2 cellular contexts compared by ENCODE assay signal in genomic region chr19:28544451-28545261, GRCh38.
TF ChIP-seq lines count a peak whose summit lies in the region.

No MANE protein-coding gene starts in this region.

TF ChIP-seq in HEK293, 187 proteins besides CTCF, POLR2A, EP300 and RAD21 (continued from another document):
- no peak for TF ChIP-seq ZNF645 (tag by site-specific recombination; IDR thresholded peaks at IDR 0.05)

TF ChIP-seq in WTC11, 78 proteins besides CTCF, POLR2A, EP300 and RAD21 (continued from another document):
- TF ChIP-seq PRDM15 (CRISPR knock-in tag; IDR thresholded peaks at IDR 0.05) (no peak), ETV6 (CRISPR knock-in tag; IDR thresholded peaks at IDR 0.05) (no peak), AFF4 (CRISPR knock-in tag; IDR thresholded peaks at IDR 0.05; ENCODE audit: borderline replicate concordance) (no peak)
